In the genomic region with DNA sequence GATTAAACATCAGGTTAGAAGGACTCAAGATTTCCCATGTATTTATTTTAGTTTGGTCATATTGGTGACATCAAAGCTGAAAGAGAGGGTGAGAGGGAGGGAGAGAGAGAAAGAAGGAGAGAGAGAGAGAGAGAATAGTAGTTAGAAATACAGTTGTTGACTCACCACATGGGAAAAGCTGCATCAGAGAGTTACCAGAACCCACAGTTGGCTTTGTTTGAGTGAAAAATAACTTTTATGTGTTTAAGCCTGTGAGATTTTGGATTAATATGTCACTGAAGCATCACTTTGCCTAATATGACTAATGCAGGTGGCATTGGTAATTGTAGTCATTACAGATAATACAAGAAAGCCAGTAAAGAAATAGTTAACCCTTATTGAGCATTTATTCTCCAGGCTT, we compare ENCODE assay signal across 18 cellular contexts.
"Had no signal": no experiment of that assay in that cellular context is flagged by ENCODE, and none has a peak within 500 bp of the region (broad histone marks: within the 10 kb centered on the region; RNA-seq: fewer than 3 reads in every experiment).

No MANE protein-coding gene starts in this region.

- ATAC-seq: activated CD8-positive, alpha-beta memory T cell treated with anti-CD3 and anti-CD28 coated beads, Interleukin-2, amount 10 ng/mL, durations not matched to agents 7 days and 5 days; natural killer cell treated with Interleukin-12 subunit alpha and Interleukin-12 subunit beta and Interleukin-15 and Interleukin-18, amount 100 ng/mL, for 72 hours; right lobe of liver; stimulated activated naive CD8-positive, alpha-beta T cell treated with anti-CD3 and anti-CD28 coated beads, Interleukin-15, amount 100 ng/mL, for 72 hours had no signal

- H3K36me3 Mint-ChIP-seq: activated CD8-positive, alpha-beta memory T cell treated with anti-CD3 and anti-CD28 coated beads, Interleukin-2, amount 10 ng/mL, durations not matched to agents 7 days and 5 days; memory B cell; natural killer cell treated with Interleukin-12 subunit alpha and Interleukin-12 subunit beta and Interleukin-15 and Interleukin-18, amount 100 ng/mL, for 72 hours had no signal

- H3K9me3 Mint-ChIP-seq: dendritic cell treated with granulocyte-macrophage colony-stimulating factor and Interleukin-4, amounts not matched to agents 40 ng/mL and 50 ng/mL, for 4 days; memory B cell; natural killer cell treated with Interleukin-12 subunit alpha and Interleukin-12 subunit beta and Interleukin-15 and Interleukin-18, amount 100 ng/mL, for 72 hours had no signal

- H3K4me1 Mint-ChIP-seq: activated CD8-positive, alpha-beta memory T cell treated with anti-CD3 and anti-CD28 coated beads, Interleukin-2, amount 10 ng/mL, durations not matched to agents 7 days and 5 days; stimulated activated naive CD8-positive, alpha-beta T cell treated with anti-CD3 and anti-CD28 coated beads, Interleukin-15, amount 100 ng/mL, for 72 hours had no signal

- DNase-seq: activated CD4-positive, alpha-beta T cell treated with anti-CD3 and anti-CD28 coated beads, Interleukin-2, amount 50 U/mL, for 4 hours; activated CD8-positive, alpha-beta memory T cell treated with anti-CD3 and anti-CD28 coated beads, Interleukin-2, amount 10 ng/mL, durations not matched to agents 7 days and 5 days; activated naive CD4-positive, alpha-beta T cell treated with anti-CD3 and anti-CD28 coated beads, Interleukin-2, amount 50 U/mL, for 16 hours; activated T-cell treated with anti-CD3 and anti-CD28 coated beads, Interleukin-2, amount 50 U/mL, for 1 hour; amniotic stem cell; cerebellar nuclear complex; effector memory CD4-positive, alpha-beta T cell; islet precursor cell; left ventricle myocardium inferior; occipital lobe; right lobe of liver; stimulated activated naive CD8-positive, alpha-beta T cell treated with anti-CD3 and anti-CD28 coated beads, Interleukin-15, amount 100 ng/mL, for 72 hours; testis had no signal

- H3K27ac Mint-ChIP-seq: activated CD8-positive, alpha-beta memory T cell treated with anti-CD3 and anti-CD28 coated beads, Interleukin-2, amount 10 ng/mL, durations not matched to agents 7 days and 5 days; dendritic cell treated with granulocyte-macrophage colony-stimulating factor and Interleukin-4, amounts not matched to agents 40 ng/mL and 50 ng/mL, for 4 days; memory B cell; natural killer cell treated with Interleukin-12 subunit alpha and Interleukin-12 subunit beta and Interleukin-15 and Interleukin-18, amount 100 ng/mL, for 72 hours; stimulated activated naive CD8-positive, alpha-beta T cell treated with anti-CD3 and anti-CD28 coated beads, Interleukin-15, amount 100 ng/mL, for 72 hours had no signal

- H3K4me3 Mint-ChIP-seq: activated CD8-positive, alpha-beta memory T cell treated with anti-CD3 and anti-CD28 coated beads, Interleukin-2, amount 10 ng/mL, durations not matched to agents 7 days and 5 days; dendritic cell treated with granulocyte-macrophage colony-stimulating factor and Interleukin-4, amounts not matched to agents 40 ng/mL and 50 ng/mL, for 4 days; memory B cell; natural killer cell treated with Interleukin-12 subunit alpha and Interleukin-12 subunit beta and Interleukin-15 and Interleukin-18, amount 100 ng/mL, for 72 hours; stimulated activated naive CD8-positive, alpha-beta T cell treated with anti-CD3 and anti-CD28 coated beads, Interleukin-15, amount 100 ng/mL, for 72 hours had no signal

- H3K4me3 ChIP-seq: left ventricle myocardium inferior, prostate gland, right lobe of liver, SK-N-MC, testis had no signal
